Comparison of ENCODE assay signal across 8 cellular contexts in the genomic region with DNA sequence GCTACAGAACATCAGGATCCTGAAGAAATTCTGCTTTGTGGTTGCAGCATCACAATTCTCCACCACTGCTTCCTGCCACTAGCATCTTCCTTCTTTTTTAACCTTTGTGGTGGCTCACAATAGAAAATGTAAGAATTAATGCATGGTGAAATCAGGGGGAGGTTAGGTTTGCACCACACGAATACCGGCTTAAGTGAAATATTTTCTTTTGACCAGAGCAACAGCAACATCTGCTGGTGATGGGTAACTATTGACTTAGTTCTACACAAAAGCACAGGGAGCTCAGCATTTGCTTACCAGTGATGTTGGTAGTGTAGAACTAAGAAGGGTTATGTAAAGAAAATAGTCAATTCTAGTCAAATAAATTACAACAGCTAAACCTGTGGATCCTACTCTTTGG.
A peak's percentile ranks its signal among the peaks of the same experiment; 100 is the strongest.
DNase-seq lines count a peak whose midpoint lies in the region; ATAC-seq, FAIRE-seq and TF ChIP-seq lines count a peak whose summit lies in the region.

No MANE protein-coding gene starts in this region.

- H3K27me3 ChIP-seq in KMS-11 (ENCODE audit: insufficient read depth, low read depth) (no peaks in the 10 kb centered on the region), keratinocyte (ENCODE audit: control insufficient read depth, extremely low read depth, insufficient read depth, low read length) (no peaks in the 10 kb centered on the region), colonic mucosa (no peaks in the 10 kb centered on the region)

- H3K4me2 ChIP-seq in KMS-11 (no peak overlapping the region), keratinocyte (ENCODE audit: control insufficient read depth, extremely low read depth, insufficient read depth, low read depth, low read length) (no peak overlapping the region)

- peak; percentile 67 for FAIRE-seq in TTC549 (lab: Jason Lieb, UNC)
- FAIRE-seq in keratinocyte (lab: Jason Lieb, UNC), result no peak

- H3K9me1 ChIP-seq in keratinocyte (ENCODE audit: control insufficient read depth, extremely low read depth, insufficient read depth, low read length), result no peaks in the 10 kb centered on the region

- H3K27ac ChIP-seq in KMS-11 (no peak overlapping the region), keratinocyte (ENCODE audit: control insufficient read depth, insufficient read depth, low read length) (no peak overlapping the region), colonic mucosa (no peak overlapping the region)

- no peak overlapping the region for H3K9ac ChIP-seq in KMS-11
- H3K9ac ChIP-seq in keratinocyte (ENCODE audit: control insufficient read depth, extremely low read depth, insufficient read depth, low read length), result no peak overlapping the region
- H3K9ac ChIP-seq in colonic mucosa (ENCODE audit: low read depth in 2 of 2, low read length in 2 of 2), result no peak overlapping the region

- no peak overlapping the region for H2AFZ ChIP-seq in KMS-11 (ENCODE audit: low read depth)
- H2AFZ ChIP-seq in keratinocyte (ENCODE audit: control insufficient read depth, low read length), result no peak overlapping the region

- no peak overlapping the region for H3K4me3 ChIP-seq in KMS-11 (IDR thresholded peaks at IDR 0.05; ENCODE audit: insufficient read depth, low read depth, low read length)
- H3K4me3 ChIP-seq in keratinocyte (ENCODE audit: control insufficient read depth in 2 of 3, extremely low read depth in 1 of 3, insufficient read depth in 2 of 3, low read depth in 1 of 3, low read length in 3 of 3), result no peak overlapping the region
- no peak overlapping the region for H3K4me3 ChIP-seq in colonic mucosa

- H3K79me2 ChIP-seq in KMS-11 (ENCODE audit: insufficient read depth, low read depth) (no peaks in the 10 kb centered on the region), keratinocyte (ENCODE audit: control insufficient read depth, insufficient read depth, low read length) (no peaks in the 10 kb centered on the region)

- TF ChIP-seq CTCF in KMS-11 (conservative IDR thresholded peaks at IDR 0.05; ENCODE audit: low read depth, low read length), result peak; percentile 53
- peak; percentile 21 to 53 (median 41) for TF ChIP-seq CTCF in keratinocyte (optimal IDR thresholded peaks at IDR 0.05 in 1 of 3, IDR thresholded peaks at IDR 0.05 in 1 of 3, conservative IDR thresholded peaks at IDR 0.05 in 1 of 3; ENCODE audit: extremely low read depth in 1 of 3, insufficient read depth in 2 of 3, low read length in 3 of 3)
- TF ChIP-seq CTCF in colonic mucosa (IDR thresholded peaks at IDR 0.05), result no peak

- H3K4me1 ChIP-seq in KMS-11 (ENCODE audit: low read depth, poor library complexity, severe bottlenecking) (no peaks in the 10 kb centered on the region), keratinocyte (ENCODE audit: control insufficient read depth, extremely low read depth, insufficient read depth, low read length) (peaks cover 2% of the 10 kb centered on the region), colonic mucosa (no peaks in the 10 kb centered on the region)

- peak; percentile 35 for DNase-seq in GF-D8 (lab: John Stamatoyannopoulos, UW)
- DNase-seq in keratinocyte (ENCODE audit: low read depth, low spot score), result no peak
- DNase-seq in colonic mucosa, result no peak
- DNase-seq in SK-N-DZ (ENCODE audit: low spot score), result no peak

- H3K9me3 ChIP-seq in keratinocyte (ENCODE audit: control insufficient read depth, low read depth, low read length) (no peaks in the 10 kb centered on the region), colonic mucosa (no peaks in the 10 kb centered on the region)

- ATAC-seq in GM21360 (IDR thresholded peaks at IDR 0.05; ENCODE audit: unreplicated experiment) (peak; percentile 72), HG02970 (IDR thresholded peaks at IDR 0.05; ENCODE audit: low FRiP score, unreplicated experiment) (no peak)

- dilution Hi-C loops in keratinocyte (cut with MboI; ENCODE audit: extremely low pct_ligation_motif_present, low sequenced_read_pairs), result no loop called here

- intact Hi-C loops in colonic mucosa (cut with DNase I), result loop anchor here (10.0 kb wide), 1 partner anchor 152 kb away; no protein-coding TSS in a partner anchor

- H3K36me3 ChIP-seq in KMS-11 (ENCODE audit: insufficient read depth) (no peaks in the 10 kb centered on the region), keratinocyte (ENCODE audit: control insufficient read depth in 2 of 2, extremely low read depth in 1 of 2, insufficient read depth in 2 of 2, low read length in 2 of 2) (peaks cover 0 to 2% of the 10 kb centered on the region in 2 experiments), colonic mucosa (no peaks in the 10 kb centered on the region)

- H4K20me1 ChIP-seq in KMS-11 (ENCODE audit: insufficient read depth) (no peaks in the 10 kb centered on the region), keratinocyte (ENCODE audit: control insufficient read depth, extremely low read depth, insufficient read depth, low read length) (no peaks in the 10 kb centered on the region)
